Comparison of ENCODE assay signal across 6 cellular contexts in the genomic region with DNA sequence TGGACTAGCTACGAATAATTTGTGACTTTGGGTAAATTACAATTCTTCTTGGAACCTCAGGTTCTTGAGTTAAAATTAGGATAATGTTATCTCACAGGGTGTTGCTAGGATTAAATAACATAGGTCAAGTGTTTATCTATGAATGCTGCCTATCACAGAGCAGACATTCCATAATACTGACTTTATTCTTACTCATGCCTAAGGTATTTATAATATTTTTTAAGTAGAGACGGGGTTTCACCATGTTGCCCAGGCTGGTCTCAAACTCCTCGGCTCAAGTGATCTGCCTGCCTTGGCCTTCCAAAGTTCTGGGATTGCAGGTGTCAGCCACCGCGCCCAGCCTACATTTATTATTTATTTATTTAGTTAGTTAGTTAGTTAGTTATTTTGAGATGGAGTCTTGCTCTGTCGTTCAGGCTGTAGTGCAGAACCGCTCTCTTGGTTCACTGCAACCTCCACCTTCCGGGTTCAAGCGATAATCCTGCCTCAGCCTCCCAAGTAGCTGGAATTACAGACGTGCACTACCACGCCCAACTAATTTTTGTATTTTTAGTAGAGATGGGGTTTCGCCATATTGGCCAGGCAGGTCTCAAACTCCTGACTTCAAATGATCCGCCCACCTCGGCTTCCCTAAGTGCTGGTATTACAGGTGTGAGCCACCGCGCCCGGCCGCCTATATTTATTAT. TPM values are rescaled to one million over a fixed set of nuclear protein-coding genes. Genes with fewer than 3 reads are reported as not detected.
A peak's percentile ranks its signal among the peaks of the same experiment; 100 is the strongest.
DNase-seq lines count a peak whose midpoint lies in the region; ATAC-seq and TF ChIP-seq lines count a peak whose summit lies in the region.

No MANE protein-coding gene starts in this region.

- H3K27me3 ChIP-seq in fibroblast of lung (ENCODE audit: control insufficient read depth, insufficient read depth, low read length), result no peaks in the 10 kb centered on the region

- peak overlapping the region; percentile 80 to 99 (median 92) for H3K4me3 ChIP-seq in fibroblast of lung (replicated peaks in 1 of 4; ENCODE audit: control extremely low read depth in 1 of 4, insufficient read depth in 1 of 4, low read depth in 3 of 4, low read length in 4 of 4)

- no peaks in the 10 kb centered on the region for H4K20me1 ChIP-seq in fibroblast of lung (ENCODE audit: control insufficient read depth, extremely low read depth, insufficient read depth, low read length)

- H3K9me3 Mint-ChIP-seq in activated T-cell treated with anti-CD3 and anti-CD28 coated beads, Interleukin-2, amount 50 U/mL, for 72 hours, result no peaks in the 10 kb centered on the region

- peaks cover 5% of the 10 kb centered on the region in 2 donors for H3K36me3 Mint-ChIP-seq in activated T-cell treated with anti-CD3 and anti-CD28 coated beads, Interleukin-2, amount 50 U/mL, for 72 hours (ENCODE audit: insufficient read depth in 2 of 2)

- H3K9ac ChIP-seq in fibroblast of lung (ENCODE audit: insufficient read depth, low read length), result peak overlapping the region; percentile 82

- H2AFZ ChIP-seq in fibroblast of lung (ENCODE audit: low read length), result peak overlapping the region; percentile 58

- peaks cover 9% of the 10 kb centered on the region for H3K4me1 ChIP-seq in fibroblast of lung (ENCODE audit: control insufficient read depth, extremely low read depth, insufficient read depth, low read length)

- TF ChIP-seq CTCF in fibroblast of lung (conservative IDR thresholded peaks at IDR 0.05 in 1 of 2, IDR thresholded peaks at IDR 0.05 in 1 of 2; ENCODE audit: low read depth in 1 of 2, low read length in 2 of 2), result no peak

- no peaks in the 10 kb centered on the region for H3K27me3 Mint-ChIP-seq in activated T-cell treated with anti-CD3 and anti-CD28 coated beads, Interleukin-2, amount 50 U/mL, for 72 hours (ENCODE audit: low read depth)

- DNase-seq in activated T-cell treated with anti-CD3 and anti-CD28 coated beads, Interleukin-2, amount 50 U/mL, for 72 hours, result no peak
- no peak for DNase-seq in activated T-cell treated with anti-CD3 and anti-CD28 coated beads, Interleukin-2, amount 50 U/mL, for 48 hours
- DNase-seq in fibroblast of lung (ENCODE audit: low read depth in 2 of 2) (peak; percentile 48 to 79), Kasumi-1 (lab: John Stamatoyannopoulos, UW) (no peak)

- H3K4me1 Mint-ChIP-seq in activated T-cell treated with anti-CD3 and anti-CD28 coated beads, Interleukin-2, amount 50 U/mL, for 72 hours (ENCODE audit: low read depth), result peaks cover 57% of the 10 kb centered on the region

- H3K79me2 ChIP-seq in fibroblast of lung (ENCODE audit: control insufficient read depth, insufficient read depth, low read length), result peaks cover 41% of the 10 kb centered on the region

- no peak for ATAC-seq in activated T-cell treated with anti-CD3 and anti-CD28 coated beads, Interleukin-2, amount 50 U/mL, for 72 hours (replicated peaks in 1 of 2)
- ATAC-seq in GM21825 (IDR thresholded peaks at IDR 0.05; ENCODE audit: unreplicated experiment), result no peak

- peak overlapping the region; percentile 98 to 100 for H3K4me3 Mint-ChIP-seq in activated T-cell treated with anti-CD3 and anti-CD28 coated beads, Interleukin-2, amount 50 U/mL, for 72 hours

- no peaks in the 10 kb centered on the region for H3K9me3 ChIP-seq in fibroblast of lung (ENCODE audit: control insufficient read depth, insufficient read depth, low read depth, low read length)

- H3K27ac ChIP-seq in fibroblast of lung (ENCODE audit: insufficient read depth, low read length) (peak overlapping the region; percentile 100), temporal lobe (ENCODE audit: low read depth, low read length) (peak overlapping the region; percentile 95)

- peak overlapping the region; percentile 89 for H3K4me2 ChIP-seq in fibroblast of lung (ENCODE audit: extremely low read depth, insufficient read depth, low read length)

- H3K27ac Mint-ChIP-seq in activated T-cell treated with anti-CD3 and anti-CD28 coated beads, Interleukin-2, amount 50 U/mL, for 72 hours, result peak overlapping the region; percentile 90

- H3K36me3 ChIP-seq in fibroblast of lung (ENCODE audit: control insufficient read depth, insufficient read depth, low read length), result no peaks in the 10 kb centered on the region

RNA-seq across cellular contexts. Expression of a gene that starts 0.7 kb away (rescaled TPM):
- 10 to 100 TPM; 51.1 to 66.2 TPM for total RNA-seq in activated T-cell treated with anti-CD3 and anti-CD28 coated beads, Interleukin-2, amount 50 U/mL, for 72 hours
- total RNA-seq in fibroblast of lung (109 and 149 TPM in 2 replicates), temporal lobe (41.6 TPM)
- polyA plus RNA-seq in fibroblast of lung, result 49.5 and 54.4 TPM in 2 replicates
- polyA plus RNA-seq in fibroblast of lung (2012), result 34.1 and 51.1 TPM in 2 replicates
- polyA minus RNA-seq in fibroblast of lung (ENCODE audit: low replicate concordance), result 62.2 and 117 TPM in 2 replicates

RNA-seq across cellular contexts. Expression of a gene that starts 3.8 kb away (rescaled TPM):
- total RNA-seq in activated T-cell treated with anti-CD3 and anti-CD28 coated beads, Interleukin-2, amount 50 U/mL, for 72 hours, result 10 to 100 TPM; 72.0 to 79.7 TPM
- 79.1 and 84.6 TPM in 2 replicates for total RNA-seq in fibroblast of lung
- 56.8 and 80.9 TPM in 2 replicates for polyA plus RNA-seq in fibroblast of lung
- 45.7 and 57.0 TPM in 2 replicates for polyA plus RNA-seq in fibroblast of lung (2012)
- polyA minus RNA-seq in fibroblast of lung (ENCODE audit: low replicate concordance), result 5.9 and 7.2 TPM in 2 replicates
- total RNA-seq in temporal lobe, result 12.0 TPM

RNA-seq across cellular contexts. Expression of a gene that starts 56.9 kb away (rescaled TPM):
- total RNA-seq in activated T-cell treated with anti-CD3 and anti-CD28 coated beads, Interleukin-2, amount 50 U/mL, for 72 hours, result 10 to 100 TPM; 26.2 to 29.3 TPM
- total RNA-seq in fibroblast of lung, result 10.3 and 13.9 TPM in 2 replicates
- polyA plus RNA-seq in fibroblast of lung, result 17.1 and 19.3 TPM in 2 replicates
- 10.3 and 11.3 TPM in 2 replicates for polyA plus RNA-seq in fibroblast of lung (2012)
- 5.5 and 7.4 TPM in 2 replicates for polyA minus RNA-seq in fibroblast of lung (ENCODE audit: low replicate concordance)
- 16.0 TPM for total RNA-seq in temporal lobe

RNA-seq across cellular contexts. Expression of a gene that starts 57.0 kb away (rescaled TPM):
- 10 to 100 TPM; 32.1 to 43.6 TPM for total RNA-seq in activated T-cell treated with anti-CD3 and anti-CD28 coated beads, Interleukin-2, amount 50 U/mL, for 72 hours
- 19.8 and 25.3 TPM in 2 replicates for total RNA-seq in fibroblast of lung
- 26.2 and 30.4 TPM in 2 replicates for polyA plus RNA-seq in fibroblast of lung
- polyA plus RNA-seq in fibroblast of lung (2012), result 13.6 and 18.3 TPM in 2 replicates
- polyA minus RNA-seq in fibroblast of lung (ENCODE audit: low replicate concordance), result 2.0 and 2.6 TPM in 2 replicates
- 31.7 TPM for total RNA-seq in temporal lobe

Comparison
In these comparisons a context has a peak if more than half of its experiments do, and no peak if none do; other contexts are left out.
1. DNase-seq: peak in fibroblast of lung (2 of 2); none in activated T-cell treated with anti-CD3 and anti-CD28 coated beads, Interleukin-2, amount 50 U/mL, for 72 hours (0 of 2), activated T-cell treated with anti-CD3 and anti-CD28 coated beads, Interleukin-2, amount 50 U/mL, for 48 hours (0 of 2) and Kasumi-1 (0 of 2).